9 cellular contexts compared by ENCODE assay signal in genomic region chr3:12886106-12886679, GRCh38. TPM values are rescaled to one million over a fixed set of nuclear protein-coding genes. Genes with fewer than 3 reads are reported as not detected.
DNase-seq lines count a peak whose midpoint lies in the region; ATAC-seq, FAIRE-seq and TF ChIP-seq lines count a peak whose summit lies in the region.
"Had no signal": no experiment of that assay in that cellular context is flagged by ENCODE, and none has a peak within 500 bp of the region (broad histone marks: within the 10 kb centered on the region; RNA-seq: fewer than 3 reads in every experiment).

No MANE protein-coding gene starts in this region.

- DNase-seq in GM12891 (ENCODE audit: insufficient read length, low spot score): no peak
- DNase-seq in OCI-LY7 (ENCODE audit: low spot score): peak; percentile 54
- peak in 1 of 2 donors; percentile 2 for DNase-seq in psoas muscle
- DNase-seq in smooth muscle cell (lab: John Stamatoyannopoulos, UW; ENCODE audit: unreplicated experiment): no peak
- DNase-seq in effector CD4-positive, alpha-beta T cell: no peak
- DNase-seq in WTC11 (ENCODE audit: low spot score): no peak
- DNase-seq: NCI-H1092 had no signal

- intact Hi-C loops in OCI-LY7 (cut with micrococcal nuclease; ENCODE audit: unreplicated experiment) (no loop called here), psoas muscle (cut with DNase I) (loop anchor here in 1 of 2 donors (2.0 kb wide), 1 partner anchor 13 kb away; no protein-coding TSS in a partner anchor)

- TF ChIP-seq CTCF in OCI-LY7 (conservative IDR thresholded peaks at IDR 0.05; ENCODE audit: low read length) (no peak), psoas muscle (IDR thresholded peaks at IDR 0.05) (no peak), smooth muscle cell (IDR thresholded peaks at IDR 0.05; ENCODE audit: borderline replicate concordance, insufficient read depth, poor library complexity, severe bottlenecking) (no peak), WTC11 (IDR thresholded peaks at IDR 0.05) (no peak)

- no peaks in the 10 kb centered on the region for H3K9me2 ChIP-seq in OCI-LY7 (ENCODE audit: insufficient read depth, low read length)

- peaks cover 4% of the 10 kb centered on the region for H3K9me3 Mint-ChIP-seq in WTC11

- H3K36me3 ChIP-seq in OCI-LY7 (ENCODE audit: insufficient read depth, low read length): no peaks in the 10 kb centered on the region
- H3K36me3 ChIP-seq in psoas muscle (ENCODE audit: insufficient read depth in 1 of 2, low read depth in 1 of 2): no peaks in the 10 kb centered on the region
- no peaks in the 10 kb centered on the region for H3K36me3 ChIP-seq in smooth muscle cell (ENCODE audit: low read depth)

- POLR2A ChIA-PET in OCI-LY7 (lab: Charles Lee) (interaction anchor here (0.5 to 0.8 kb wide), 3 partner anchors 20 to 369 kb away, joined by 3 to 6 read pairs (median 3); no protein-coding TSS in a partner anchor), WTC11 (lab: Charles Lee) (interaction anchor here (0.6 kb wide), 1 partner anchor 352 kb away, joined by 7 read pairs; no protein-coding TSS in a partner anchor)

- H3K36me3 Mint-ChIP-seq in WTC11: no peaks in the 10 kb centered on the region

- no peak overlapping the region for H3K4me3 Mint-ChIP-seq in WTC11

- H3K9me3 ChIP-seq in OCI-LY7 (ENCODE audit: low read length) (no peaks in the 10 kb centered on the region), psoas muscle (no peaks in the 10 kb centered on the region), smooth muscle cell (replicated peaks; ENCODE audit: low read depth) (no peaks in the 10 kb centered on the region)

- no peaks in the 10 kb centered on the region for H3F3A ChIP-seq in smooth muscle cell (ENCODE audit: low read depth)

- ATAC-seq in GM21447 (IDR thresholded peaks at IDR 0.05; ENCODE audit: unreplicated experiment) (peak; percentile 58), psoas muscle (peak in 3 of 4 donors; percentile 11 to 28 (median 21)), GM21367 (IDR thresholded peaks at IDR 0.05; ENCODE audit: unreplicated experiment) (no peak), WTC11 (no peak)

- no peaks in the 10 kb centered on the region for H4K20me1 ChIP-seq in OCI-LY7 (ENCODE audit: insufficient read depth, low read length)
- no peaks in the 10 kb centered on the region for H4K20me1 ChIP-seq in smooth muscle cell (ENCODE audit: low read depth)

- WGBS in psoas muscle, 3 donors: 38 to 51% (median 41%) methylated on average over 10 of the region's 10 CpGs
- 87% methylated on average over 10 of the region's 10 CpGs for WGBS in smooth muscle cell (ENCODE audit: low lambda C conversion rate)

- H3K4me3 ChIP-seq in OCI-LY7 (ENCODE audit: low read depth, low read length, poor library complexity, severe bottlenecking) (peak overlapping the region; percentile 47), psoas muscle (peak overlapping the region; percentile 48), smooth muscle cell (no peak overlapping the region)

- H3K4me1 ChIP-seq in OCI-LY7 (ENCODE audit: insufficient read depth, low read length, poor library complexity, severe bottlenecking) (peaks cover 26% of the 10 kb centered on the region), psoas muscle (peaks cover 33% of the 10 kb centered on the region), smooth muscle cell (ENCODE audit: low read depth) (no peaks in the 10 kb centered on the region)

- BruUV-seq in OCI-LY7 (replicated peaks; lab: Mats Ljungman, UMichigan): no TSS peak

- no peaks in the 10 kb centered on the region for H3K27me3 ChIP-seq in psoas muscle (ENCODE audit: insufficient read depth in 3 of 3, low read length in 2 of 3)
- peaks cover 46% of the 10 kb centered on the region for H3K27me3 ChIP-seq in smooth muscle cell (ENCODE audit: low read depth)

- FAIRE-seq in GM12891 (lab: Jason Lieb, UNC): peak; percentile 89

- H3K79me2 ChIP-seq in OCI-LY7 (ENCODE audit: insufficient read depth, low read depth, low read length) (no peaks in the 10 kb centered on the region), smooth muscle cell (ENCODE audit: low read depth) (no peaks in the 10 kb centered on the region)

- H3K9ac ChIP-seq in smooth muscle cell (ENCODE audit: low read depth): no peak overlapping the region

- peaks cover 9% of the 10 kb centered on the region for H3K4me1 Mint-ChIP-seq in WTC11

- H3K27ac Mint-ChIP-seq in WTC11: no peak overlapping the region

- no peak for TF ChIP-seq POLR2A in GM12891 (IDR thresholded peaks at IDR 0.05; ENCODE audit: low read depth, low read length)

- H3K27ac ChIP-seq in OCI-LY7 (ENCODE audit: low read depth, low read length, poor library complexity, severe bottlenecking): no peak overlapping the region
- peak overlapping the region; percentile 44 for H3K27ac ChIP-seq in psoas muscle
- no peak overlapping the region for H3K27ac ChIP-seq in smooth muscle cell (ENCODE audit: low read depth)

- CTCF ChIA-PET in OCI-LY7 (lab: Charles Lee; ENCODE audit: unreplicated experiment): interaction anchor here (0.6 kb wide), 1 partner anchor 609 kb away, joined by 4 read pairs; no protein-coding TSS in a partner anchor
- CTCF ChIA-PET in WTC11 (lab: Charles Lee): interaction anchor here (1.1 to 2.7 kb wide), 6 partner anchors 8 to 98 kb away, joined by 3 to 15 read pairs (median 4); no protein-coding TSS in a partner anchor

- H3K4me2 ChIP-seq in OCI-LY7 (ENCODE audit: low read length): peak overlapping the region; percentile 70
- H3K4me2 ChIP-seq in smooth muscle cell: no peak overlapping the region

- H3K27me3 Mint-ChIP-seq in WTC11 (ENCODE audit: low read depth): peaks cover 61% of the 10 kb centered on the region

- H2AFZ ChIP-seq in OCI-LY7 (ENCODE audit: low read length) (peak overlapping the region; percentile 50; the same call in 1 of the 2 replicates), smooth muscle cell (ENCODE audit: low read depth) (no peak overlapping the region)

TF ChIP-seq in GM12891, 5 proteins besides CTCF, POLR2A, EP300 and RAD21:
- TF ChIP-seq SPI1 (IDR thresholded peaks at IDR 0.05; ENCODE audit: low read depth, low read length): no peak
- TF ChIP-seq POLR2AphosphoS5 (IDR thresholded peaks at IDR 0.05; ENCODE audit: low read depth, low read length): no peak
- TF ChIP-seq TAF1 (IDR thresholded peaks at IDR 0.05; ENCODE audit: low read depth, low read length): no peak
- TF ChIP-seq POU2F2 (IDR thresholded peaks at IDR 0.05; ENCODE audit: low read depth, low read length): no peak
- no peak for TF ChIP-seq PAX5 (IDR thresholded peaks at IDR 0.05; ENCODE audit: insufficient read depth, low read length, severe bottlenecking)

TF ChIP-seq in WTC11, 78 proteins besides CTCF, POLR2A, EP300 and RAD21 (continues in another document):
- no peak for TF ChIP-seq SMAD4 (CRISPR knock-in tag; IDR thresholded peaks at IDR 0.05)
- TF ChIP-seq MLX (CRISPR knock-in tag; IDR thresholded peaks at IDR 0.05): no peak
- no peak for TF ChIP-seq JAZF1 (CRISPR knock-in tag; IDR thresholded peaks at IDR 0.05)
- no peak for TF ChIP-seq E2F1 (CRISPR knock-in tag; IDR thresholded peaks at IDR 0.05)
- TF ChIP-seq NR3C1 (CRISPR knock-in tag; conservative IDR thresholded peaks at IDR 0.05; ENCODE audit: low read depth): no peak
- TF ChIP-seq RORB (CRISPR knock-in tag; IDR thresholded peaks at IDR 0.05): no peak
- no peak for TF ChIP-seq ERG (CRISPR knock-in tag; IDR thresholded peaks at IDR 0.05)
- TF ChIP-seq FOXK1 (CRISPR knock-in tag; IDR thresholded peaks at IDR 0.05): no peak
- no peak for TF ChIP-seq CDX4 (CRISPR knock-in tag; IDR thresholded peaks at IDR 0.05; ENCODE audit: borderline replicate concordance)
- TF ChIP-seq ZNF138 (CRISPR knock-in tag; conservative IDR thresholded peaks at IDR 0.05): no peak

RNA-seq across cellular contexts. Expression of gene RPL32, which starts 44.8 kb away (rescaled TPM):
- polyA plus RNA-seq in GM12891 (2012; ENCODE audit: low read depth, missing spikeins): 5,644 TPM
- total RNA-seq in OCI-LY7 (2014; rRNA removed; shearing (Covaris generic)): 3,339 and 3,717 TPM in 2 replicates
- 2,099 and 2,324 TPM in 2 replicates for total RNA-seq in OCI-LY7 (2022)
- 1,000 to 10,000 TPM; 1,418 to 1,919 (median 1,477) TPM for total RNA-seq in psoas muscle
- polyA plus RNA-seq in psoas muscle: 1,000 to 10,000 TPM; 2,325 to 2,939 (median 2,347) TPM
- total RNA-seq in smooth muscle cell: 988 and 1,486 TPM in 2 replicates
- 744 and 789 TPM in 2 replicates for polyA plus RNA-seq in smooth muscle cell
- total RNA-seq in WTC11 (2021): 1,643 to 1,831 TPM (median 1,818 TPM) in 3 replicates

Comparison
In these comparisons a context has a peak if more than half of its experiments do, and no peak if none do; other contexts are left out.
1. ATAC-seq: peak in GM21447 (single experiment) and psoas muscle (3 of 4); none in GM21367 (single experiment) and WTC11 (single experiment).